Comparison of ENCODE assay signal across 1 cellular context in the genomic region with DNA sequence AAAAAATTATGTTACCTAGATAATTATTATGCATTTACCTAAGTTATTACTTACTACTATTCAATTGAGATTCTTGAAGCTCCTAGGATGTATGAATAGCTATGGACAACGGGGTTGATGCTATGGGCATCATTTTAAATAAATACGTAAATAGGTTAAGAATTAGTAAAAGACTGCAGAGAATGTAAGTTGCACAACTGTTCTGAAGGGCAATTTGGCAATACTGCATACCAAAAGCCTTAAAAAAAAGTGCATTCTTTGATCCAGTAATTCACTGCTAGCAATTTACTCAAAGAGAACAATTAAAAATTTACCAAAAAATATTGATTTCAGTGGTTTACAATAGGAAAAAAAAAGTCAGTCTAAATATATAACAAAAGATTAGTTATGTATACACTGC.
TF ChIP-seq lines count a peak whose summit lies in the region.

No MANE protein-coding gene starts in this region.

TF ChIP-seq in GM12878, 131 proteins besides CTCF, POLR2A, EP300 and RAD21:
- no peak for TF ChIP-seq EZH2 (IDR thresholded peaks at IDR 0.05; ENCODE audit: borderline replicate concordance, control insufficient read depth, low read depth, low read length)
- TF ChIP-seq, protein P1, sequence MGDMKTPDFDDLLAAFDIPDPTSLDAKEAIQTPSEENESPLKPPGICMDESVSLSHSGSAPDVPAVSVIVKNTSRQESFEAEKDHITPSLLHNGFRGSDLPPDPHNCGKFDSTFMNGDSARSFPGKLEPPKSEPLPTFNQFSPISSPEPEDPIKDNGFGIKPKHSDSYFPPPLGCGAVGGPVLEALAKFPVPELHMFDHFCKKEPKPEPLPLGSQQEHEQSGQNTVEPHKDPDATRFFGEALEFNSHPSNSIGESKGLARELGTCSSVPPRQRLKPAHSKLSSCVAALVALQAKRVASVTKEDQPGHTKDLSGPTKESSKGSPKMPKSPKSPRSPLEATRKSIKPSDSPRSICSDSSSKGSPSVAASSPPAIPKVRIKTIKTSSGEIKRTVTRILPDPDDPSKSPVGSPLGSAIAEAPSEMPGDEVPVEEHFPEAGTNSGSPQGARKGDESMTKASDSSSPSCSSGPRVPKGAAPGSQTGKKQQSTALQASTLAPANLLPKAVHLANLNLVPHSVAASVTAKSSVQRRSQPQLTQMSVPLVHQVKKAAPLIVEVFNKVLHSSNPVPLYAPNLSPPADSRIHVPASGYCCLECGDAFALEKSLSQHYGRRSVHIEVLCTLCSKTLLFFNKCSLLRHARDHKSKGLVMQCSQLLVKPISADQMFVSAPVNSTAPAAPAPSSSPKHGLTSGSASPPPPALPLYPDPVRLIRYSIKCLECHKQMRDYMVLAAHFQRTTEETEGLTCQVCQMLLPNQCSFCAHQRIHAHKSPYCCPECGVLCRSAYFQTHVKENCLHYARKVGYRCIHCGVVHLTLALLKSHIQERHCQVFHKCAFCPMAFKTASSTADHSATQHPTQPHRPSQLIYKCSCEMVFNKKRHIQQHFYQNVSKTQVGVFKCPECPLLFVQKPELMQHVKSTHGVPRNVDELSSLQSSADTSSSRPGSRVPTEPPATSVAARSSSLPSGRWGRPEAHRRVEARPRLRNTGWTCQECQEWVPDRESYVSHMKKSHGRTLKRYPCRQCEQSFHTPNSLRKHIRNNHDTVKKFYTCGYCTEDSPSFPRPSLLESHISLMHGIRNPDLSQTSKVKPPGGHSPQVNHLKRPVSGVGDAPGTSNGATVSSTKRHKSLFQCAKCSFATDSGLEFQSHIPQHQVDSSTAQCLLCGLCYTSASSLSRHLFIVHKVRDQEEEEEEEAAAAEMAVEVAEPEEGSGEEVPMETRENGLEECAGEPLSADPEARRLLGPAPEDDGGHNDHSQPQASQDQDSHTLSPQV (IDR thresholded peaks at IDR 0.05) = no peak
- TF ChIP-seq CREB1 (IDR thresholded peaks at IDR 0.05; ENCODE audit: low read depth) = no peak
- TF ChIP-seq ETV6 (conservative IDR thresholded peaks at IDR 0.05 in 1 of 2, IDR thresholded peaks at IDR 0.05 in 1 of 2; ENCODE audit: borderline replicate concordance in 1 of 2, low read depth in 1 of 2) = no peak
- TF ChIP-seq, protein P2, sequence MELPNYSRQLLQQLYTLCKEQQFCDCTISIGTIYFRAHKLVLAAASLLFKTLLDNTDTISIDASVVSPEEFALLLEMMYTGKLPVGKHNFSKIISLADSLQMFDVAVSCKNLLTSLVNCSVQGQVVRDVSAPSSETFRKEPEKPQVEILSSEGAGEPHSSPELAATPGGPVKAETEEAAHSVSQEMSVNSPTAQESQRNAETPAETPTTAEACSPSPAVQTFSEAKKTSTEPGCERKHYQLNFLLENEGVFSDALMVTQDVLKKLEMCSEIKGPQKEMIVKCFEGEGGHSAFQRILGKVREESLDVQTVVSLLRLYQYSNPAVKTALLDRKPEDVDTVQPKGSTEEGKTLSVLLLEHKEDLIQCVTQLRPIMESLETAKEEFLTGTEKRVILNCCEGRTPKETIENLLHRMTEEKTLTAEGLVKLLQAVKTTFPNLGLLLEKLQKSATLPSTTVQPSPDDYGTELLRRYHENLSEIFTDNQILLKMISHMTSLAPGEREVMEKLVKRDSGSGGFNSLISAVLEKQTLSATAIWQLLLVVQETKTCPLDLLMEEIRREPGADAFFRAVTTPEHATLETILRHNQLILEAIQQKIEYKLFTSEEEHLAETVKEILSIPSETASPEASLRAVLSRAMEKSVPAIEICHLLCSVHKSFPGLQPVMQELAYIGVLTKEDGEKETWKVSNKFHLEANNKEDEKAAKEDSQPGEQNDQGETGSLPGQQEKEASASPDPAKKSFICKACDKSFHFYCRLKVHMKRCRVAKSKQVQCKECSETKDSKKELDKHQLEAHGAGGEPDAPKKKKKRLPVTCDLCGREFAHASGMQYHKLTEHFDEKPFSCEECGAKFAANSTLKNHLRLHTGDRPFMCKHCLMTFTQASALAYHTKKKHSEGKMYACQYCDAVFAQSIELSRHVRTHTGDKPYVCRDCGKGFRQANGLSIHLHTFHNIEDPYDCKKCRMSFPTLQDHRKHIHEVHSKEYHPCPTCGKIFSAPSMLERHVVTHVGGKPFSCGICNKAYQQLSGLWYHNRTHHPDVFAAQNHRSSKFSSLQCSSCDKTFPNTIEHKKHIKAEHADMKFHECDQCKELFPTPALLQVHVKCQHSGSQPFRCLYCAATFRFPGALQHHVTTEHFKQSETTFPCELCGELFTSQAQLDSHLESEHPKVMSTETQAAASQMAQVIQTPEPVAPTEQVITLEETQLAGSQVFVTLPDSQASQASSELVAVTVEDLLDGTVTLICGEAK (IDR thresholded peaks at IDR 0.05; ENCODE audit: borderline replicate concordance) = no peak
- TF ChIP-seq NRF1 (conservative IDR thresholded peaks at IDR 0.05; ENCODE audit: low read depth, low read length) = no peak
- TF ChIP-seq JUNB (IDR thresholded peaks at IDR 0.05) = no peak
- TF ChIP-seq KLF5 (IDR thresholded peaks at IDR 0.05; ENCODE audit: partially characterized antibody) = no peak
